ENCODE assay signal across 8 cellular contexts in the genomic region with DNA sequence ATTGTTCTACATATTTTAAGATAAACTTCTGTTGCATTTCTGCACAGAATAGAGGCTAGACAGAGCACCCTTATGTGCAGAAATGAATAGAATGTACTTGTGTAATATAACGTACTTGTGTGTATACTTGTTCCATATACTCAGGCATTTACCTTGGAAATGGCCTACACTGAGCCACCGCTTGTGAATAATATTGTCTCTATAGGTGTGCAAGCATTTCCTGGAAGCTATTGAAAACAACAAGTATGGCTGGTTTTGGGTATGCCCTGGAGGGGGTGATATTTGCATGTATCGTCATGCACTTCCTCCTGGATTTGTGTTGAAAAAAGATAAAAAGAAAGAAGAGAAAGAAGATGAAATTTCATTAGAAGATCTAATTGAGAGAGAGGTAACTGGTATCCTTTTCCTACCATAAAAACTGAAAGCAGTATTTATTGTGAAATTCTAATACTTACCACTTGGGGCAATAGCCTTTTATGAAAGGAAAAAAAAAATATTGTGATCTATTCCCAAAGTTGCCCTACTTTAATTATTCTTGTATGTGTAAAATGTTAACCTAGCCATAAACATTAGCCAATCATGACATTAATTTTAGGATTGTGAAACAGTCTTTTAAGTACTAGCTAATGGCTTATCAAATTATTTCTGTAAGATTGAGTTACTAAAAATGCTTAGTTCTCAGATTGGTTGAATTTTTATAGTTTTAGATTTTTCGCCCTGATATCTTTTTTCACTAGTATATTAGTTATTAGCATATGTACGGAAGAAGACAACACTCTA. TPM values are rescaled to one million over a fixed set of nuclear protein-coding genes. Genes with fewer than 3 reads are reported as not detected.
DNase-seq lines count a peak whose midpoint lies in the region; ATAC-seq, FAIRE-seq and TF ChIP-seq lines count a peak whose summit lies in the region.

No MANE protein-coding gene starts in this region.

- dilution Hi-C loops in endothelial cell of umbilical vein (cut with MboI; ENCODE audit: extremely low pct_ligation_motif_present, low sequenced_read_pairs), result no loop called here

- no peaks in the 10 kb centered on the region for H3K9me3 ChIP-seq in AG04450 (ENCODE audit: control insufficient read depth, insufficient read depth, low read length)
- H3K9me3 ChIP-seq in Peyer's patch, result no peaks in the 10 kb centered on the region
- H3K9me3 ChIP-seq in endothelial cell of umbilical vein (replicated peaks; ENCODE audit: control insufficient read depth, insufficient read depth, low read length), result no peaks in the 10 kb centered on the region
- no peaks in the 10 kb centered on the region for H3K9me3 ChIP-seq in parathyroid adenoma (ENCODE audit: control insufficient read depth, low read length)

- H3K27ac ChIP-seq in AG04450 (ENCODE audit: low read depth, low read length) (no peak overlapping the region), Peyer's patch (no peak overlapping the region), endothelial cell of umbilical vein (ENCODE audit: insufficient read depth, low read depth, low read length) (no peak overlapping the region), parathyroid adenoma (no peak overlapping the region)

- no peak for DNase-seq in AG04450 (ENCODE audit: low read depth, low spot score)
- DNase-seq in GM13977 (ENCODE audit: low spot score), result no peak
- no peak for DNase-seq in Peyer's patch
- DNase-seq in endothelial cell of umbilical vein (ENCODE audit: low read depth, low spot score), result peak; percentile 53

- no peak overlapping the region for H3K4me3 ChIP-seq in AG04450 (ENCODE audit: low read depth, low read length)
- no peak overlapping the region for H3K4me3 ChIP-seq in Peyer's patch
- H3K4me3 ChIP-seq in endothelial cell of umbilical vein (replicated peaks in 1 of 3; ENCODE audit: insufficient read depth in 1 of 3, low read depth in 1 of 3, low read length in 3 of 3), result no peak overlapping the region
- no peak overlapping the region for H3K4me3 ChIP-seq in parathyroid adenoma (ENCODE audit: low read depth, low read length)

- CTCF ChIA-PET in AG04450 (lab: Charles Lee) (interaction anchor here (0.6 to 5.0 kb wide), 33 partner anchors 9 to 944 kb away, joined by 3 to 158 read pairs (median 4); a partner anchor contains a TSS), endothelial cell of umbilical vein (lab: Charles Lee) (interaction anchor here (0.6 to 4.9 kb wide), 33 partner anchors 10 to 949 kb away, joined by 3 to 188 read pairs (median 4); a partner anchor contains a TSS)

- TF ChIP-seq POLR2A in Peyer's patch (IDR thresholded peaks at IDR 0.05) (no peak), endothelial cell of umbilical vein (IDR thresholded peaks at IDR 0.05; ENCODE audit: low read depth, low read length) (no peak)

- peak; percentile 58 for ATAC-seq in HG03442 (IDR thresholded peaks at IDR 0.05; ENCODE audit: unreplicated experiment)
- no peak for ATAC-seq in GM21723 (IDR thresholded peaks at IDR 0.05; ENCODE audit: unreplicated experiment)
- ATAC-seq in GM21423 (IDR thresholded peaks at IDR 0.05; ENCODE audit: unreplicated experiment), result no peak

- TF ChIP-seq CTCF in AG04450 (IDR thresholded peaks at IDR 0.05; ENCODE audit: low read depth, low read length) (peak; percentile 56), GM13977 (IDR thresholded peaks at IDR 0.05; ENCODE audit: extremely low read depth, insufficient read depth, missing control alignments) (peak; percentile 39), Peyer's patch (IDR thresholded peaks at IDR 0.05) (peak; percentile 20 to 64 (median 56)), endothelial cell of umbilical vein (IDR thresholded peaks at IDR 0.05; ENCODE audit: extremely low read depth in 1 of 2, insufficient read depth in 1 of 2, low read depth in 1 of 2, low read length in 2 of 2) (peak; percentile 13 to 17), parathyroid adenoma (IDR thresholded peaks at IDR 0.05) (peak; percentile 69)

- H3K4me2 ChIP-seq in endothelial cell of umbilical vein (ENCODE audit: insufficient read depth, low read length), result no peak overlapping the region
- no peak overlapping the region for H3K4me2 ChIP-seq in parathyroid adenoma (ENCODE audit: low read length)

- intact Hi-C loops in endothelial cell of umbilical vein (cut with micrococcal nuclease), result loop anchor here (1.0 to 10.0 kb wide), 6 partner anchors 41 to 951 kb away; a partner anchor contains a TSS

- H3K27me3 ChIP-seq in AG04450 (ENCODE audit: control insufficient read depth, insufficient read depth, low read length), result no peaks in the 10 kb centered on the region
- H3K27me3 ChIP-seq in Peyer's patch, result no peaks in the 10 kb centered on the region
- H3K27me3 ChIP-seq in endothelial cell of umbilical vein (ENCODE audit: control insufficient read depth in 2 of 2, insufficient read depth in 2 of 2, low read length in 2 of 2), result no peaks in the 10 kb centered on the region
- no peaks in the 10 kb centered on the region for H3K27me3 ChIP-seq in parathyroid adenoma (ENCODE audit: control insufficient read depth, insufficient read depth, low read length)

- H3K4me1 ChIP-seq in Peyer's patch (no peaks in the 10 kb centered on the region), endothelial cell of umbilical vein (ENCODE audit: control insufficient read depth, extremely low read depth, insufficient read depth, low read length) (no peaks in the 10 kb centered on the region), parathyroid adenoma (peaks cover under 1% of the 10 kb centered on the region)

- no peak overlapping the region for H3K9ac ChIP-seq in endothelial cell of umbilical vein (replicated peaks; ENCODE audit: extremely low read depth, insufficient read depth, low read length)
- H3K9ac ChIP-seq in parathyroid adenoma, result no peak overlapping the region

- peak; percentile 8 for FAIRE-seq in endothelial cell of umbilical vein (lab: Jason Lieb, UNC)

- POLR2A ChIA-PET in AG04450 (lab: Yijun Ruan, JAX) (interaction anchor here (1.9 kb wide), 1 partner anchor 86 kb away, joined by 5 read pairs; a partner anchor contains a TSS), endothelial cell of umbilical vein (lab: Charles Lee) (interaction anchor here (1.2 kb wide), 1 partner anchor 86 kb away, joined by 4 read pairs; a partner anchor contains a TSS)

- no TSS peak for BruUV-seq in endothelial cell of umbilical vein (replicated peaks; lab: Mats Ljungman, UMichigan)

- H4K20me1 ChIP-seq in endothelial cell of umbilical vein (replicated peaks; ENCODE audit: control insufficient read depth, extremely low read depth, insufficient read depth, low read length), result no peaks in the 10 kb centered on the region

- H2AFZ ChIP-seq in endothelial cell of umbilical vein (ENCODE audit: low read depth, low read length) (no peak overlapping the region), parathyroid adenoma (no peak overlapping the region)

- H3K9me1 ChIP-seq in endothelial cell of umbilical vein (replicated peaks; ENCODE audit: control insufficient read depth, extremely low read depth, insufficient read depth, low read length), result no peaks in the 10 kb centered on the region

- H3K36me3 ChIP-seq in Peyer's patch, result peaks cover 0 to 82% (median 0%) of the 10 kb centered on the region in 3 donors
- H3K36me3 ChIP-seq in endothelial cell of umbilical vein (ENCODE audit: control insufficient read depth in 2 of 2, extremely low read depth in 1 of 2, insufficient read depth in 2 of 2, low read length in 2 of 2), result peaks cover 7 to 28% of the 10 kb centered on the region in 2 experiments
- no peaks in the 10 kb centered on the region for H3K36me3 ChIP-seq in parathyroid adenoma (ENCODE audit: control insufficient read depth, insufficient read depth, low read length)

- in situ Hi-C loops in GM13977 (cut with MboI; ENCODE audit: low pct_unique_long_range_greater_than_20kb, low sequenced_read_pairs, unreplicated experiment), result loop anchor here (10.0 kb wide), 1 partner anchor 131 kb away; no protein-coding TSS in a partner anchor

- H3K79me2 ChIP-seq in endothelial cell of umbilical vein (ENCODE audit: control insufficient read depth, insufficient read depth, low read length), result peaks cover 15% of the 10 kb centered on the region
- no peaks in the 10 kb centered on the region for H3K79me2 ChIP-seq in parathyroid adenoma

TF ChIP-seq in endothelial cell of umbilical vein, 7 proteins besides CTCF, POLR2A, EP300 and RAD21:
- TF ChIP-seq EZH2 (IDR thresholded peaks at IDR 0.05; ENCODE audit: borderline replicate concordance, low read depth, low read length, severe bottlenecking) (no peak), POLR2AphosphoS5 (IDR thresholded peaks at IDR 0.05; ENCODE audit: insufficient read depth, low read depth, low read length) (no peak), GATA2 (IDR thresholded peaks at IDR 0.05; ENCODE audit: insufficient read depth, insufficient read length, low read depth, low read length) (no peak), FOS (IDR thresholded peaks at IDR 0.05; ENCODE audit: borderline replicate concordance, insufficient read depth, low read length) (no peak), MYC (IDR thresholded peaks at IDR 0.05; ENCODE audit: low read depth, low read length) (no peak), JUN (IDR thresholded peaks at IDR 0.05; ENCODE audit: borderline replicate concordance, insufficient read depth, insufficient read length, low read depth) (no peak)
- TF ChIP-seq, protein P1, sequence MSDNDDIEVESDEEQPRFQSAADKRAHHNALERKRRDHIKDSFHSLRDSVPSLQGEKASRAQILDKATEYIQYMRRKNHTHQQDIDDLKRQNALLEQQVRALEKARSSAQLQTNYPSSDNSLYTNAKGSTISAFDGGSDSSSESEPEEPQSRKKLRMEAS (IDR thresholded peaks at IDR 0.05; ENCODE audit: insufficient read depth, insufficient read length), result no peak

RNA-seq across cellular contexts. Expression of a gene that starts 18.0 kb away (rescaled TPM):
- polyA plus RNA-seq in AG04450 (2011; rRNA removed) (70.6 and 107 TPM in 2 replicates), endothelial cell of umbilical vein (15.8 and 24.1 TPM in 2 replicates)
- 20.3 and 35.1 TPM in 2 replicates for polyA minus RNA-seq in AG04450 (2011; rRNA and poly(A)+ RNA removed)
- total RNA-seq in Peyer's patch (10 to 100 TPM; 39.7 to 82.5 (median 65.0) TPM), endothelial cell of umbilical vein (64.5 and 65.1 TPM in 2 replicates)
- 50.5 and 52.6 TPM in 2 replicates for polyA plus RNA-seq in endothelial cell of umbilical vein (2011; cell fraction: cytosol; rRNA removed)
- 61.2 and 80.0 TPM in 2 replicates for polyA plus RNA-seq in endothelial cell of umbilical vein (2011; cell fraction: nucleus; rRNA removed)
- 70.9 and 112 TPM in 2 replicates for polyA plus RNA-seq in endothelial cell of umbilical vein (2012)
- polyA minus RNA-seq in endothelial cell of umbilical vein, result 17.1 and 19.2 TPM in 2 replicates
- polyA minus RNA-seq in endothelial cell of umbilical vein (2011; cell fraction: cytosol; rRNA and poly(A)+ RNA removed), result 54.8 TPM
- polyA minus RNA-seq in endothelial cell of umbilical vein (2011; cell fraction: nucleus; rRNA and poly(A)+ RNA removed), result 31.2 and 52.2 TPM in 2 replicates

Comparison
In these comparisons a context has a peak if more than half of its experiments do, and no peak if none do; other contexts are left out.
1. CTCF ChIP-seq: peak in every context shown above with its lines; median percentile 69 in parathyroid adenoma; 56 in Peyer's patch; 56 in AG04450; 39 in GM13977; 15 in endothelial cell of umbilical vein.